26 cellular contexts compared by ENCODE assay signal in genomic region chr1:169724168-169724567, GRCh38. TPM values are rescaled to one million over a fixed set of nuclear protein-coding genes. Genes with fewer than 3 reads are reported as not detected.
"Had no signal": no experiment of that assay in that cellular context is flagged by ENCODE, and none has a peak within 500 bp of the region (broad histone marks: within the 10 kb centered on the region; RNA-seq: fewer than 3 reads in every experiment).

No MANE protein-coding gene starts in this region.

- H3K36me3 ChIP-seq: brain microvascular endothelial cell, ovary, right atrium auricular region, tibial artery, uterus had no signal

- H3K79me2 ChIP-seq: hepatocyte had no signal

- H3K27me3 ChIP-seq: brain microvascular endothelial cell, hepatocyte, ovary, right atrium auricular region, uterus had no signal

- ATAC-seq: activated naive CD8-positive, alpha-beta T cell treated with anti-CD3 and anti-CD28 coated beads, Interleukin-2, amount 50 U/mL, for 24 hours; activated T-cell treated with anti-CD3 and anti-CD28 coated beads, Interleukin-2, amount 50 U/mL, for 72 hours; esophagus mucosa; left ventricle myocardium superior; natural killer cell; psoas muscle had no signal

- H3K4me2 ChIP-seq: hepatocyte had no signal

- H3K27ac ChIP-seq: brain microvascular endothelial cell, hepatocyte, ovary, psoas muscle, right atrium auricular region, tibial artery, uterus had no signal

- FAIRE-seq: endothelial cell of umbilical vein had no signal

- H3K9me3 ChIP-seq: ovary, psoas muscle, right atrium auricular region, tibial artery, uterus had no signal

- H2AFZ ChIP-seq: hepatocyte had no signal

- H3K4me3 ChIP-seq: hepatocyte, ovary, psoas muscle, right atrium auricular region, tibial artery, uterus had no signal

- DNase-seq: activated CD4-positive, alpha-beta memory T cell treated with anti-CD3 and anti-CD28 coated beads, Interleukin-2, amount 10 ng/mL, durations not matched to agents 7 days and 5 days; activated CD4-positive, alpha-beta T cell treated with anti-CD3 and anti-CD28 coated beads, Interleukin-2, amount 10 ng/mL, durations not matched to agents 24 days and 14 days; activated effector memory CD4-positive, alpha-beta T cell treated with anti-CD3 and anti-CD28 coated beads, Interleukin-2, amount 50 U/mL, for 16 hours; activated naive CD4-positive, alpha-beta T cell treated with anti-CD3 and anti-CD28 coated beads, Interleukin-2, amount 10 ng/mL, durations not matched to agents 7 days and 5 days; activated naive CD8-positive, alpha-beta T cell treated with anti-CD3 and anti-CD28 coated beads, Interleukin-2, amount 50 U/mL, for 24 hours; activated T-cell treated with anti-CD3 and anti-CD28 coated beads, Interleukin-2, amount 50 U/mL, for 72 hours; aorta; brain microvascular endothelial cell; caudate nucleus; effector memory CD4-positive, alpha-beta T cell; foreskin melanocyte; immature natural killer cell; left ventricle myocardium superior; natural killer cell; ovary; psoas muscle; stimulated activated CD4-positive, alpha-beta T cell treated with anti-CD3 and anti-CD28 coated beads, Interleukin-12 subunit alpha, Interleukin-12 subunit beta, amount 100 ng/mL, for 4 hours; stimulated activated CD4-positive, alpha-beta T cell treated with anti-CD3 and anti-CD28 coated beads, Interleukin-4, amount 100 ng/mL, for 4 hours; tibial artery; uterus had no signal

- H3K4me1 ChIP-seq: psoas muscle, right atrium auricular region, tibial artery, uterus had no signal

RNA-seq across cellular contexts. Expression of gene SELE, which starts 9.7 kb away (rescaled TPM):
- total RNA-seq: activated CD4-positive, alpha-beta memory T cell treated with anti-CD3 and anti-CD28 coated beads, Interleukin-2, amount 10 ng/mL, durations not matched to agents 7 days and 5 days; activated CD4-positive, alpha-beta T cell treated with anti-CD3 and anti-CD28 coated beads, Interleukin-2, amount 10 ng/mL, durations not matched to agents 24 days and 14 days; activated T-cell treated with anti-CD3 and anti-CD28 coated beads, Interleukin-2, amount 50 U/mL, for 72 hours; kidney epithelial cell; natural killer cell; T-helper 2 cell treated with Interferon-gamma antibody and Interleukin-4, amounts not matched to agents 100 ng/mL and 5 ng/mL, for 36 hours had no signal
- polyA plus RNA-seq: hepatocyte, immature natural killer cell had no signal

RNA-seq across cellular contexts. Expression of gene SELL, which starts 12.7 kb away (rescaled TPM):
- total RNA-seq: kidney epithelial cell had no signal
